Comparison of ENCODE assay signal across 9 cellular contexts in genomic region chr20:21394120-21394519, GRCh38. TPM values are rescaled to one million over a fixed set of nuclear protein-coding genes. Genes with fewer than 3 reads are reported as not detected.
"Had no signal": no experiment of that assay in that cellular context is flagged by ENCODE, and none has a peak within 500 bp of the region (broad histone marks: within the 10 kb centered on the region; RNA-seq: fewer than 3 reads in every experiment).

No MANE protein-coding gene starts in this region.

- DNase-seq: GM23248, H7, IMR-90, KG1 had no signal

- H3K9ac ChIP-seq: GM23248 had no signal

- H2AFZ ChIP-seq: GM23248 had no signal

- H3K4me3 ChIP-seq: GM23248, HAP-1, K562 had no signal

- FAIRE-seq: HTR-8/SVneo, K562 had no signal

- H3K9me3 ChIP-seq: HAP-1 had no signal

- H3K27ac ChIP-seq: GM23248 had no signal

- ATAC-seq: HCT116, K562 had no signal

RNA-seq across cellular contexts. Expression of gene NKX2-4, which starts 3.2 kb away (rescaled TPM):
- total RNA-seq: GM23248, H7, HT-29, IMR-90, K562 had no signal
- polyA plus RNA-seq: GM23248, IMR-90, K562 had no signal
